1 cellular context compared by ENCODE assay signal in the genomic region with DNA sequence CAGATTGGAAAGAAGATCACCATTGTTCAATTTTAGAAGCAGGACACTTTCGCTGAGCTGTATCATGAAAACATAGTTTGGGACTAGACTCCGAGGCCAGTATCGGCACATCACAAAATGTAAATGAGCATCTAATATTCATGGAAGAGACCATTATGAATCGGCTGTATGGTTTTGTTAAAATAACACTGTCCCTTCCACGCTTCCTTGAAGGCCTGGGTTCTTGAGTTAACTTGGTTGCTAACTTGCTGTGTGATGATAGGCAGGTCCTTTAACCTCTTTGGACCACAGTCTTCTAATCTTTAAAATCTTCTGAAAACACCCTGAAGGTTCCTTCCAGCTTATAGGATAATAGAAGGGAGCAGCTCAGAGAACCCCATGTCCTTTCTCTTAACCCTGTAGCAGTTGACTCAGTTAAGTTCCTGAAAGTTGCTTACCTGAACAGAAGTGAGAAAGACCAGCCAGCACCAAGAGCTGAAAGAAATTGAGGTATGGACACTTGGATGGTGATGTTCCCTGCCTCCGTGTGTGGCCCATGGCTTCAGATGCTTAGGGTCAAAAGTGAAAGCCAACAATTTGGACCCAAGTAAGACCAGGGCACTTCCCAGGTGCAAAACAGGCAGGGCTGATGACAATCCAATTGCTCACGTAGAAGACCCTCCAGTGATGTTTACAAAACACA.
A peak's percentile ranks its signal among the peaks of the same experiment; 100 is the strongest.
TF ChIP-seq lines count a peak whose summit lies in the region.

No MANE protein-coding gene starts in this region.

TF ChIP-seq in GM12878, 131 proteins besides CTCF, POLR2A, EP300 and RAD21:
- TF ChIP-seq POLR2AphosphoS5 (IDR thresholded peaks at IDR 0.05; ENCODE audit: low read length) = peak; percentile 63
- no peak for TF ChIP-seq CBX3 (IDR thresholded peaks at IDR 0.05; ENCODE audit: borderline replicate concordance, low read depth)
- no peak for TF ChIP-seq BHLHE40 (IDR thresholded peaks at IDR 0.05; ENCODE audit: borderline replicate concordance in 1 of 2, low read depth in 2 of 2, low read length in 1 of 2)
- no peak for TF ChIP-seq NFXL1 (IDR thresholded peaks at IDR 0.05; ENCODE audit: borderline replicate concordance)
- TF ChIP-seq, protein P1, sequence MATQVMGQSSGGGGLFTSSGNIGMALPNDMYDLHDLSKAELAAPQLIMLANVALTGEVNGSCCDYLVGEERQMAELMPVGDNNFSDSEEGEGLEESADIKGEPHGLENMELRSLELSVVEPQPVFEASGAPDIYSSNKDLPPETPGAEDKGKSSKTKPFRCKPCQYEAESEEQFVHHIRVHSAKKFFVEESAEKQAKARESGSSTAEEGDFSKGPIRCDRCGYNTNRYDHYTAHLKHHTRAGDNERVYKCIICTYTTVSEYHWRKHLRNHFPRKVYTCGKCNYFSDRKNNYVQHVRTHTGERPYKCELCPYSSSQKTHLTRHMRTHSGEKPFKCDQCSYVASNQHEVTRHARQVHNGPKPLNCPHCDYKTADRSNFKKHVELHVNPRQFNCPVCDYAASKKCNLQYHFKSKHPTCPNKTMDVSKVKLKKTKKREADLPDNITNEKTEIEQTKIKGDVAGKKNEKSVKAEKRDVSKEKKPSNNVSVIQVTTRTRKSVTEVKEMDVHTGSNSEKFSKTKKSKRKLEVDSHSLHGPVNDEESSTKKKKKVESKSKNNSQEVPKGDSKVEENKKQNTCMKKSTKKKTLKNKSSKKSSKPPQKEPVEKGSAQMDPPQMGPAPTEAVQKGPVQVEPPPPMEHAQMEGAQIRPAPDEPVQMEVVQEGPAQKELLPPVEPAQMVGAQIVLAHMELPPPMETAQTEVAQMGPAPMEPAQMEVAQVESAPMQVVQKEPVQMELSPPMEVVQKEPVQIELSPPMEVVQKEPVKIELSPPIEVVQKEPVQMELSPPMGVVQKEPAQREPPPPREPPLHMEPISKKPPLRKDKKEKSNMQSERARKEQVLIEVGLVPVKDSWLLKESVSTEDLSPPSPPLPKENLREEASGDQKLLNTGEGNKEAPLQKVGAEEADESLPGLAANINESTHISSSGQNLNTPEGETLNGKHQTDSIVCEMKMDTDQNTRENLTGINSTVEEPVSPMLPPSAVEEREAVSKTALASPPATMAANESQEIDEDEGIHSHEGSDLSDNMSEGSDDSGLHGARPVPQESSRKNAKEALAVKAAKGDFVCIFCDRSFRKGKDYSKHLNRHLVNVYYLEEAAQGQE (IDR thresholded peaks at IDR 0.05; ENCODE audit: low read depth, low read length) = no peak
- TF ChIP-seq SREBF2 (IDR thresholded peaks at IDR 0.05; ENCODE audit: low read length) = no peak
- no peak for TF ChIP-seq BMI1 (IDR thresholded peaks at IDR 0.05; ENCODE audit: borderline replicate concordance)
- TF ChIP-seq, protein P2, sequence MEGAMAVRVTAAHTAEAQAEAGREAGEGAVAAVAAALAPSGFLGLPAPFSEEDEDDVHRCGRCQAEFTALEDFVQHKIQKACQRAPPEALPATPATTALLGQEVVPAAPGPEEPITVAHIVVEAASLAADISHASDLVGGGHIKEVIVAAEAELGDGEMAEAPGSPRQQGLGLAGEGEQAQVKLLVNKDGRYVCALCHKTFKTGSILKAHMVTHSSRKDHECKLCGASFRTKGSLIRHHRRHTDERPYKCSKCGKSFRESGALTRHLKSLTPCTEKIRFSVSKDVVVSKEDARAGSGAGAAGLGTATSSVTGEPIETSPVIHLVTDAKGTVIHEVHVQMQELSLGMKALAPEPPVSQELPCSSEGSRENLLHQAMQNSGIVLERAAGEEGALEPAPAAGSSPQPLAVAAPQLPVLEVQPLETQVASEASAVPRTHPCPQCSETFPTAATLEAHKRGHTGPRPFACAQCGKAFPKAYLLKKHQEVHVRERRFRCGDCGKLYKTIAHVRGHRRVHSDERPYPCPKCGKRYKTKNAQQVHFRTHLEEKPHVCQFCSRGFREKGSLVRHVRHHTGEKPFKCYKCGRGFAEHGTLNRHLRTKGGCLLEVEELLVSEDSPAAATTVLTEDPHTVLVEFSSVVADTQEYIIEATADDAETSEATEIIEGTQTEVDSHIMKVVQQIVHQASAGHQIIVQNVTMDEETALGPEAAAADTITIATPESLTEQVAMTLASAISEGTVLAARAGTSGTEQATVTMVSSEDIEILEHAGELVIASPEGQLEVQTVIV (IDR thresholded peaks at IDR 0.05; ENCODE audit: borderline replicate concordance, partially characterized antibody) = no peak
- TF ChIP-seq CREM (IDR thresholded peaks at IDR 0.05; ENCODE audit: low read depth) = peak; percentile 27; the same call in 1 of the 2 replicates
- TF ChIP-seq, protein P3, sequence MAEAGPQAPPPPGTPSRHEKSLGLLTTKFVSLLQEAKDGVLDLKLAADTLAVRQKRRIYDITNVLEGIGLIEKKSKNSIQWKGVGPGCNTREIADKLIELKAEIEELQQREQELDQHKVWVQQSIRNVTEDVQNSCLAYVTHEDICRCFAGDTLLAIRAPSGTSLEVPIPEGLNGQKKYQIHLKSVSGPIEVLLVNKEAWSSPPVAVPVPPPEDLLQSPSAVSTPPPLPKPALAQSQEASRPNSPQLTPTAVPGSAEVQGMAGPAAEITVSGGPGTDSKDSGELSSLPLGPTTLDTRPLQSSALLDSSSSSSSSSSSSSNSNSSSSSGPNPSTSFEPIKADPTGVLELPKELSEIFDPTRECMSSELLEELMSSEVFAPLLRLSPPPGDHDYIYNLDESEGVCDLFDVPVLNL (IDR thresholded peaks at IDR 0.05; ENCODE audit: low read depth, low read length) = no peak
- peak; percentile 3; the same call in 1 of the 2 replicates for TF ChIP-seq SMAD5 (IDR thresholded peaks at IDR 0.05; ENCODE audit: low read depth)
- TF ChIP-seq CHD1 (IDR thresholded peaks at IDR 0.05; ENCODE audit: low read depth, low read length) = 0 out of 2 replicates have a peak, but pooled peaks have one; percentile 65
- no peak for TF ChIP-seq MYB (IDR thresholded peaks at IDR 0.05; ENCODE audit: borderline replicate concordance, low read depth, low read length)
- TF ChIP-seq, protein P4, sequence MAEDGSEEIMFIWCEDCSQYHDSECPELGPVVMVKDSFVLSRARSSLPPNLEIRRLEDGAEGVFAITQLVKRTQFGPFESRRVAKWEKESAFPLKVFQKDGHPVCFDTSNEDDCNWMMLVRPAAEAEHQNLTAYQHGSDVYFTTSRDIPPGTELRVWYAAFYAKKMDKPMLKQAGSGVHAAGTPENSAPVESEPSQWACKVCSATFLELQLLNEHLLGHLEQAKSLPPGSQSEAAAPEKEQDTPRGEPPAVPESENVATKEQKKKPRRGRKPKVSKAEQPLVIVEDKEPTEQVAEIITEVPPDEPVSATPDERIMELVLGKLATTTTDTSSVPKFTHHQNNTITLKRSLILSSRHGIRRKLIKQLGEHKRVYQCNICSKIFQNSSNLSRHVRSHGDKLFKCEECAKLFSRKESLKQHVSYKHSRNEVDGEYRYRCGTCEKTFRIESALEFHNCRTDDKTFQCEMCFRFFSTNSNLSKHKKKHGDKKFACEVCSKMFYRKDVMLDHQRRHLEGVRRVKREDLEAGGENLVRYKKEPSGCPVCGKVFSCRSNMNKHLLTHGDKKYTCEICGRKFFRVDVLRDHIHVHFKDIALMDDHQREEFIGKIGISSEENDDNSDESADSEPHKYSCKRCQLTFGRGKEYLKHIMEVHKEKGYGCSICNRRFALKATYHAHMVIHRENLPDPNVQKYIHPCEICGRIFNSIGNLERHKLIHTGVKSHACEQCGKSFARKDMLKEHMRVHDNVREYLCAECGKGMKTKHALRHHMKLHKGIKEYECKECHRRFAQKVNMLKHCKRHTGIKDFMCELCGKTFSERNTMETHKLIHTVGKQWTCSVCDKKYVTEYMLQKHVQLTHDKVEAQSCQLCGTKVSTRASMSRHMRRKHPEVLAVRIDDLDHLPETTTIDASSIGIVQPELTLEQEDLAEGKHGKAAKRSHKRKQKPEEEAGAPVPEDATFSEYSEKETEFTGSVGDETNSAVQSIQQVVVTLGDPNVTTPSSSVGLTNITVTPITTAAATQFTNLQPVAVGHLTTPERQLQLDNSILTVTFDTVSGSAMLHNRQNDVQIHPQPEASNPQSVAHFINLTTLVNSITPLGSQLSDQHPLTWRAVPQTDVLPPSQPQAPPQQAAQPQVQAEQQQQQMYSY (CRISPR knock-in tag; IDR thresholded peaks at IDR 0.05) = no peak
- TF ChIP-seq RUNX3 (IDR thresholded peaks at IDR 0.05; ENCODE audit: low read length) = no peak
- TF ChIP-seq, protein P5, sequence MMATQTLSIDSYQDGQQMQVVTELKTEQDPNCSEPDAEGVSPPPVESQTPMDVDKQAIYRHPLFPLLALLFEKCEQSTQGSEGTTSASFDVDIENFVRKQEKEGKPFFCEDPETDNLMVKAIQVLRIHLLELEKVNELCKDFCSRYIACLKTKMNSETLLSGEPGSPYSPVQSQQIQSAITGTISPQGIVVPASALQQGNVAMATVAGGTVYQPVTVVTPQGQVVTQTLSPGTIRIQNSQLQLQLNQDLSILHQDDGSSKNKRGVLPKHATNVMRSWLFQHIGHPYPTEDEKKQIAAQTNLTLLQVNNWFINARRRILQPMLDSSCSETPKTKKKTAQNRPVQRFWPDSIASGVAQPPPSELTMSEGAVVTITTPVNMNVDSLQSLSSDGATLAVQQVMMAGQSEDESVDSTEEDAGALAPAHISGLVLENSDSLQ (IDR thresholded peaks at IDR 0.05) = 0 out of 2 replicates have a peak, but pooled peaks have one; percentile 7
- 0 out of 3 replicates have a peak, but pooled peaks have one; percentile 44 for TF ChIP-seq POU2F2 (IDR thresholded peaks at IDR 0.05; ENCODE audit: borderline replicate concordance, low read depth, low read length)
- TF ChIP-seq IKZF1 (conservative IDR thresholded peaks at IDR 0.05) = 0 out of 2 replicates have a peak, but pooled peaks have one; percentile 13
- TF ChIP-seq, protein P6, sequence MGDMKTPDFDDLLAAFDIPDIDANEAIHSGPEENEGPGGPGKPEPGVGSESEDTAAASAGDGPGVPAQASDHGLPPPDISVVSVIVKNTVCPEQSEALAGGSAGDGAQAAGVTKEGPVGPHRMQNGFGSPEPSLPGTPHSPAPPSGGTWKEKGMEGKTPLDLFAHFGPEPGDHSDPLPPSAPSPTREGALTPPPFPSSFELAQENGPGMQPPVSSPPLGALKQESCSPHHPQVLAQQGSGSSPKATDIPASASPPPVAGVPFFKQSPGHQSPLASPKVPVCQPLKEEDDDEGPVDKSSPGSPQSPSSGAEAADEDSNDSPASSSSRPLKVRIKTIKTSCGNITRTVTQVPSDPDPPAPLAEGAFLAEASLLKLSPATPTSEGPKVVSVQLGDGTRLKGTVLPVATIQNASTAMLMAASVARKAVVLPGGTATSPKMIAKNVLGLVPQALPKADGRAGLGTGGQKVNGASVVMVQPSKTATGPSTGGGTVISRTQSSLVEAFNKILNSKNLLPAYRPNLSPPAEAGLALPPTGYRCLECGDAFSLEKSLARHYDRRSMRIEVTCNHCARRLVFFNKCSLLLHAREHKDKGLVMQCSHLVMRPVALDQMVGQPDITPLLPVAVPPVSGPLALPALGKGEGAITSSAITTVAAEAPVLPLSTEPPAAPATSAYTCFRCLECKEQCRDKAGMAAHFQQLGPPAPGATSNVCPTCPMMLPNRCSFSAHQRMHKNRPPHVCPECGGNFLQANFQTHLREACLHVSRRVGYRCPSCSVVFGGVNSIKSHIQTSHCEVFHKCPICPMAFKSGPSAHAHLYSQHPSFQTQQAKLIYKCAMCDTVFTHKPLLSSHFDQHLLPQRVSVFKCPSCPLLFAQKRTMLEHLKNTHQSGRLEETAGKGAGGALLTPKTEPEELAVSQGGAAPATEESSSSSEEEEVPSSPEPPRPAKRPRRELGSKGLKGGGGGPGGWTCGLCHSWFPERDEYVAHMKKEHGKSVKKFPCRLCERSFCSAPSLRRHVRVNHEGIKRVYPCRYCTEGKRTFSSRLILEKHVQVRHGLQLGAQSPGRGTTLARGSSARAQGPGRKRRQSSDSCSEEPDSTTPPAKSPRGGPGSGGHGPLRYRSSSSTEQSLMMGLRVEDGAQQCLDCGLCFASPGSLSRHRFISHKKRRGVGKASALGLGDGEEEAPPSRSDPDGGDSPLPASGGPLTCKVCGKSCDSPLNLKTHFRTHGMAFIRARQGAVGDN (IDR thresholded peaks at IDR 0.05) = no peak
- TF ChIP-seq EED (IDR thresholded peaks at IDR 0.05; ENCODE audit: low read depth) = no peak
- TF ChIP-seq ZNF217 (IDR thresholded peaks at IDR 0.05) = no peak
- TF ChIP-seq, protein P7, sequence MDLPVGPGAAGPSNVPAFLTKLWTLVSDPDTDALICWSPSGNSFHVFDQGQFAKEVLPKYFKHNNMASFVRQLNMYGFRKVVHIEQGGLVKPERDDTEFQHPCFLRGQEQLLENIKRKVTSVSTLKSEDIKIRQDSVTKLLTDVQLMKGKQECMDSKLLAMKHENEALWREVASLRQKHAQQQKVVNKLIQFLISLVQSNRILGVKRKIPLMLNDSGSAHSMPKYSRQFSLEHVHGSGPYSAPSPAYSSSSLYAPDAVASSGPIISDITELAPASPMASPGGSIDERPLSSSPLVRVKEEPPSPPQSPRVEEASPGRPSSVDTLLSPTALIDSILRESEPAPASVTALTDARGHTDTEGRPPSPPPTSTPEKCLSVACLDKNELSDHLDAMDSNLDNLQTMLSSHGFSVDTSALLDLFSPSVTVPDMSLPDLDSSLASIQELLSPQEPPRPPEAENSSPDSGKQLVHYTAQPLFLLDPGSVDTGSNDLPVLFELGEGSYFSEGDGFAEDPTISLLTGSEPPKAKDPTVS (IDR thresholded peaks at IDR 0.05; ENCODE audit: low read depth, low read length) = no peak
- peak; percentile 68 for TF ChIP-seq ATF7 (IDR thresholded peaks at IDR 0.05; ENCODE audit: low read depth)
- TF ChIP-seq, protein P8, sequence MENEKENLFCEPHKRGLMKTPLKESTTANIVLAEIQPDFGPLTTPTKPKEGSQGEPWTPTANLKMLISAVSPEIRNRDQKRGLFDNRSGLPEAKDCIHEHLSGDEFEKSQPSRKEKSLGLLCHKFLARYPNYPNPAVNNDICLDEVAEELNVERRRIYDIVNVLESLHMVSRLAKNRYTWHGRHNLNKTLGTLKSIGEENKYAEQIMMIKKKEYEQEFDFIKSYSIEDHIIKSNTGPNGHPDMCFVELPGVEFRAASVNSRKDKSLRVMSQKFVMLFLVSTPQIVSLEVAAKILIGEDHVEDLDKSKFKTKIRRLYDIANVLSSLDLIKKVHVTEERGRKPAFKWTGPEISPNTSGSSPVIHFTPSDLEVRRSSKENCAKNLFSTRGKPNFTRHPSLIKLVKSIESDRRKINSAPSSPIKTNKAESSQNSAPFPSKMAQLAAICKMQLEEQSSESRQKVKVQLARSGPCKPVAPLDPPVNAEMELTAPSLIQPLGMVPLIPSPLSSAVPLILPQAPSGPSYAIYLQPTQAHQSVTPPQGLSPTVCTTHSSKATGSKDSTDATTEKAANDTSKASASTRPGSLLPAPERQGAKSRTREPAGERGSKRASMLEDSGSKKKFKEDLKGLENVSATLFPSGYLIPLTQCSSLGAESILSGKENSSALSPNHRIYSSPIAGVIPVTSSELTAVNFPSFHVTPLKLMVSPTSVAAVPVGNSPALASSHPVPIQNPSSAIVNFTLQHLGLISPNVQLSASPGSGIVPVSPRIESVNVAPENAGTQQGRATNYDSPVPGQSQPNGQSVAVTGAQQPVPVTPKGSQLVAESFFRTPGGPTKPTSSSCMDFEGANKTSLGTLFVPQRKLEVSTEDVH (IDR thresholded peaks at IDR 0.05; ENCODE audit: low read depth, partially characterized antibody) = no peak
